Comparison of ENCODE assay signal across 15 cellular contexts in genomic region chr1:29240400-29240837, GRCh38. TPM values are rescaled to one million over a fixed set of nuclear protein-coding genes. Genes with fewer than 3 reads are reported as not detected.
A peak's percentile ranks its signal among the peaks of the same experiment; 100 is the strongest.
DNase-seq lines count a peak whose midpoint lies in the region; FAIRE-seq and TF ChIP-seq lines count a peak whose summit lies in the region.
"Had no signal": no experiment of that assay in that cellular context is flagged by ENCODE, and none has a peak within 500 bp of the region (broad histone marks: within the 10 kb centered on the region; RNA-seq: fewer than 3 reads in every experiment).

No MANE protein-coding gene starts in this region.

- no peaks in the 10 kb centered on the region for H3K4me1 ChIP-seq in Loucy (ENCODE audit: insufficient read depth, low read length, poor library complexity, severe bottlenecking)

- no peaks in the 10 kb centered on the region for H3K36me3 ChIP-seq in Loucy (ENCODE audit: insufficient read depth, low read length)

- no peak overlapping the region for H3K27ac ChIP-seq in substantia nigra (ENCODE audit: low read depth, low read length, poor library complexity, severe bottlenecking)
- H3K27ac ChIP-seq: SK-N-MC had no signal

- H3K4me3 Mint-ChIP-seq in CD14-positive monocyte (no peak overlapping the region), mesothelial cell of epicardium (peak overlapping the region; percentile 50)
- no peak overlapping the region for H3K4me3 Mint-ChIP-seq in activated CD4-positive, alpha-beta memory T cell treated with anti-CD3 and anti-CD28 coated beads, Interleukin-2, amount 10 ng/mL, durations not matched to agents 7 days and 5 days
- H3K4me3 Mint-ChIP-seq: activated CD8-positive, alpha-beta T cell treated with anti-CD3 and anti-CD28 coated beads for 36 hours; stimulated activated naive CD8-positive, alpha-beta T cell treated with anti-CD3 and anti-CD28 coated beads, Interleukin-15, amount 100 ng/mL, for 72 hours had no signal

- no peak for FAIRE-seq in GM12891 (lab: Jason Lieb, UNC)

- H3K27me3 Mint-ChIP-seq in CD14-positive monocyte (ENCODE audit: low read depth in 3 of 3) = peaks cover 45 to 63% (median 50%) of the 10 kb centered on the region in 3 donors
- H3K27me3 Mint-ChIP-seq in mesothelial cell of epicardium (ENCODE audit: low read depth) = no peaks in the 10 kb centered on the region
- H3K27me3 Mint-ChIP-seq in activated CD4-positive, alpha-beta memory T cell treated with anti-CD3 and anti-CD28 coated beads, Interleukin-2, amount 10 ng/mL, durations not matched to agents 7 days and 5 days = peaks cover 45% of the 10 kb centered on the region

- H3F3A ChIP-seq in Loucy (ENCODE audit: low read depth) = no peaks in the 10 kb centered on the region

- no peak for TF ChIP-seq POLR2A in GM12891 (IDR thresholded peaks at IDR 0.05; ENCODE audit: low read depth, low read length)

- no peak overlapping the region for H2AFZ ChIP-seq in Loucy (ENCODE audit: low read length)

- H3K4me2 ChIP-seq in Loucy (ENCODE audit: low read depth, low read length, poor library complexity, severe bottlenecking) = no peak overlapping the region

- no peaks in the 10 kb centered on the region for H3K27me3 ChIP-seq in Loucy (ENCODE audit: insufficient read depth, low read length, poor library complexity, severe bottlenecking)

- H3K4me1 Mint-ChIP-seq in CD14-positive monocyte (peaks cover 25% of the 10 kb centered on the region), mesothelial cell of epicardium (peaks cover 31% of the 10 kb centered on the region)
- peaks cover 19% of the 10 kb centered on the region for H3K4me1 Mint-ChIP-seq in activated CD4-positive, alpha-beta memory T cell treated with anti-CD3 and anti-CD28 coated beads, Interleukin-2, amount 10 ng/mL, durations not matched to agents 7 days and 5 days

- H3K27ac Mint-ChIP-seq in CD14-positive monocyte (peak overlapping the region in 1 of 7 donors; percentile 14), mesothelial cell of epicardium (peak overlapping the region; percentile 97)
- no peak overlapping the region for H3K27ac Mint-ChIP-seq in activated CD4-positive, alpha-beta memory T cell treated with anti-CD3 and anti-CD28 coated beads, Interleukin-2, amount 10 ng/mL, durations not matched to agents 7 days and 5 days
- H3K27ac Mint-ChIP-seq: activated CD8-positive, alpha-beta T cell treated with anti-CD3 and anti-CD28 coated beads for 36 hours; stimulated activated naive CD8-positive, alpha-beta T cell treated with anti-CD3 and anti-CD28 coated beads, Interleukin-15, amount 100 ng/mL, for 72 hours had no signal

- no peak overlapping the region for H3K4me3 ChIP-seq in Loucy (ENCODE audit: low read length, poor library complexity, severe bottlenecking)
- H3K4me3 ChIP-seq: SK-N-MC had no signal

- intact Hi-C loops in CD14-positive monocyte (cut with micrococcal nuclease) = no loop called here

- H3K79me2 ChIP-seq in Loucy (ENCODE audit: insufficient read depth, low read length) = no peaks in the 10 kb centered on the region

- H3K9me3 Mint-ChIP-seq in CD14-positive monocyte = peaks cover 0 to 19% (median 7%) of the 10 kb centered on the region in 7 donors
- H3K9me3 Mint-ChIP-seq in mesothelial cell of epicardium = no peaks in the 10 kb centered on the region
- H3K9me3 Mint-ChIP-seq in activated CD4-positive, alpha-beta memory T cell treated with anti-CD3 and anti-CD28 coated beads, Interleukin-2, amount 10 ng/mL, durations not matched to agents 7 days and 5 days = no peaks in the 10 kb centered on the region
- H3K9me3 Mint-ChIP-seq: activated CD8-positive, alpha-beta T cell treated with anti-CD3 and anti-CD28 coated beads for 36 hours; stimulated activated naive CD8-positive, alpha-beta T cell treated with anti-CD3 and anti-CD28 coated beads, Interleukin-15, amount 100 ng/mL, for 72 hours had no signal

- POLR2A ChIA-PET in activated CD4-positive, alpha-beta memory T cell treated with anti-CD3 and anti-CD28 coated beads, Interleukin-2, amount 10 ng/mL, durations not matched to agents 7 days and 5 days (lab: Charles Lee) = interaction anchor here (2.1 kb wide), 1 partner anchor 10 kb away, joined by 9 read pairs; the partner anchor contains the start of gene MECR

- TF ChIP-seq CTCF in CD14-positive monocyte (IDR thresholded peaks at IDR 0.05) = no peak
- TF ChIP-seq CTCF in Loucy (conservative IDR thresholded peaks at IDR 0.05; ENCODE audit: low read length) = peak; percentile 30; the same call in 1 of the 2 replicates
- peak; percentile 28 for TF ChIP-seq CTCF in mesothelial cell of epicardium (IDR thresholded peaks at IDR 0.05; ENCODE audit: unreplicated experiment)

- H3K9me3 ChIP-seq in Loucy (ENCODE audit: insufficient read depth, low read depth, low read length) = no peaks in the 10 kb centered on the region

- H3K9ac ChIP-seq in Loucy (ENCODE audit: low read depth, low read length, poor library complexity, severe bottlenecking) = no peak overlapping the region

- H3K36me3 Mint-ChIP-seq in CD14-positive monocyte (peaks cover 6 to 14% of the 10 kb centered on the region in 2 donors), mesothelial cell of epicardium (no peaks in the 10 kb centered on the region)
- peaks cover 4% of the 10 kb centered on the region for H3K36me3 Mint-ChIP-seq in activated CD4-positive, alpha-beta memory T cell treated with anti-CD3 and anti-CD28 coated beads, Interleukin-2, amount 10 ng/mL, durations not matched to agents 7 days and 5 days (ENCODE audit: low read depth)

- H4K20me1 ChIP-seq in Loucy (ENCODE audit: insufficient read depth, low read length, poor library complexity, severe bottlenecking) = no peaks in the 10 kb centered on the region

- DNase-seq in CD14-positive monocyte (ENCODE audit: low spot score) (peak; percentile 26), astrocyte of the hippocampus (ENCODE audit: low read depth, low spot score) (peak; percentile 52), mesothelial cell of epicardium (ENCODE audit: low spot score in 2 of 2, unreplicated experiment in 2 of 2) (no peak), NCI-H510A treated with DMSO at 0.1 percent for 48 hours (lab: John Stamatoyannopoulos, UW) (no peak), substantia nigra (lab: John Stamatoyannopoulos, UW) (no peak), GM12891 (ENCODE audit: insufficient read length, low spot score) (no peak)
- no peak for DNase-seq in activated CD4-positive, alpha-beta memory T cell treated with anti-CD3 and anti-CD28 coated beads, Interleukin-2, amount 10 ng/mL, durations not matched to agents 7 days and 5 days
- DNase-seq: activated CD8-positive, alpha-beta T cell treated with anti-CD3 and anti-CD28 coated beads for 36 hours; effector CD8-positive, alpha-beta T cell; hippocampal formation; naive B cell; NCI-H2081; stimulated activated naive CD8-positive, alpha-beta T cell treated with anti-CD3 and anti-CD28 coated beads, Interleukin-15, amount 100 ng/mL, for 72 hours had no signal

- H3K9me2 ChIP-seq in Loucy (replicated peaks; ENCODE audit: low read depth, low read length) = no peaks in the 10 kb centered on the region

- CTCF ChIA-PET in activated CD4-positive, alpha-beta memory T cell treated with anti-CD3 and anti-CD28 coated beads, Interleukin-2, amount 10 ng/mL, durations not matched to agents 7 days and 5 days (lab: Charles Lee) = no interaction called here

TF ChIP-seq in GM12891, 5 proteins besides CTCF, POLR2A, EP300 and RAD21:
- TF ChIP-seq POU2F2 (IDR thresholded peaks at IDR 0.05; ENCODE audit: low read depth, low read length) (no peak), PAX5 (IDR thresholded peaks at IDR 0.05; ENCODE audit: insufficient read depth, low read length, severe bottlenecking) (no peak), TAF1 (IDR thresholded peaks at IDR 0.05; ENCODE audit: low read depth, low read length) (no peak)

RNA-seq across cellular contexts. Expression of gene PTPRU, which starts 4.1 kb away (rescaled TPM):
- polyA plus RNA-seq in CD14-positive monocyte = under 1 TPM in 1 of 2 donors, not detected in 1; 0.42 TPM
- total RNA-seq in mesothelial cell of epicardium = 143 to 151 TPM (median 145 TPM) in 3 replicates
- under 1 TPM; 0.13 to 0.68 TPM for total RNA-seq in activated CD4-positive, alpha-beta memory T cell treated with anti-CD3 and anti-CD28 coated beads, Interleukin-2, amount 10 ng/mL, durations not matched to agents 7 days and 5 days
- 0.06 TPM for polyA plus RNA-seq in GM12891 (2012; ENCODE audit: low read depth, missing spikeins)

RNA-seq across cellular contexts. Expression of gene MECR, which starts 9.7 kb away (rescaled TPM):
- 1 to 10 TPM; 6.3 to 7.5 TPM for polyA plus RNA-seq in CD14-positive monocyte
- 36.6 to 40.0 TPM (median 38.0 TPM) in 3 replicates for total RNA-seq in mesothelial cell of epicardium
- 10 to 100 TPM; 13.9 to 17.6 TPM for total RNA-seq in activated CD4-positive, alpha-beta memory T cell treated with anti-CD3 and anti-CD28 coated beads, Interleukin-2, amount 10 ng/mL, durations not matched to agents 7 days and 5 days
- 25.3 TPM for polyA plus RNA-seq in GM12891 (2012; ENCODE audit: low read depth, missing spikeins)

RNA-seq across cellular contexts. Expression of gene SRSF4, which starts 58.7 kb away (rescaled TPM):
- polyA plus RNA-seq in CD14-positive monocyte = 10 to 100 TPM; 38.4 to 55.5 TPM
- 103 to 107 TPM (median 105 TPM) in 3 replicates for total RNA-seq in mesothelial cell of epicardium
- 100 to 1,000 TPM; 121 to 123 TPM for total RNA-seq in activated CD4-positive, alpha-beta memory T cell treated with anti-CD3 and anti-CD28 coated beads, Interleukin-2, amount 10 ng/mL, durations not matched to agents 7 days and 5 days
- polyA plus RNA-seq in GM12891 (2012; ENCODE audit: low read depth, missing spikeins) = 58.9 TPM

Comparison
In these comparisons a context has a peak if more than half of its experiments do, and no peak if none do; other contexts are left out.
1. DNase-seq: peak in CD14-positive monocyte (single experiment) and astrocyte of the hippocampus (single experiment); none in mesothelial cell of epicardium (0 of 2), NCI-H510A treated with DMSO at 0.1 percent for 48 hours (single experiment), substantia nigra (0 of 49), activated CD4-positive, alpha-beta memory T cell treated with anti-CD3 and anti-CD28 coated beads, Interleukin-2, amount 10 ng/mL, durations not matched to agents 7 days and 5 days (single experiment) and GM12891 (single experiment).
2. RNA of gene PTPRU, which starts 4.1 kb away (total RNA-seq): 143 to 151 TPM in mesothelial cell of epicardium; 0.13 to 0.68 TPM in activated CD4-positive, alpha-beta memory T cell treated with anti-CD3 and anti-CD28 coated beads, Interleukin-2, amount 10 ng/mL, durations not matched to agents 7 days and 5 days; every median in the first group is over 10 times any median in the second.